In the genomic region with DNA sequence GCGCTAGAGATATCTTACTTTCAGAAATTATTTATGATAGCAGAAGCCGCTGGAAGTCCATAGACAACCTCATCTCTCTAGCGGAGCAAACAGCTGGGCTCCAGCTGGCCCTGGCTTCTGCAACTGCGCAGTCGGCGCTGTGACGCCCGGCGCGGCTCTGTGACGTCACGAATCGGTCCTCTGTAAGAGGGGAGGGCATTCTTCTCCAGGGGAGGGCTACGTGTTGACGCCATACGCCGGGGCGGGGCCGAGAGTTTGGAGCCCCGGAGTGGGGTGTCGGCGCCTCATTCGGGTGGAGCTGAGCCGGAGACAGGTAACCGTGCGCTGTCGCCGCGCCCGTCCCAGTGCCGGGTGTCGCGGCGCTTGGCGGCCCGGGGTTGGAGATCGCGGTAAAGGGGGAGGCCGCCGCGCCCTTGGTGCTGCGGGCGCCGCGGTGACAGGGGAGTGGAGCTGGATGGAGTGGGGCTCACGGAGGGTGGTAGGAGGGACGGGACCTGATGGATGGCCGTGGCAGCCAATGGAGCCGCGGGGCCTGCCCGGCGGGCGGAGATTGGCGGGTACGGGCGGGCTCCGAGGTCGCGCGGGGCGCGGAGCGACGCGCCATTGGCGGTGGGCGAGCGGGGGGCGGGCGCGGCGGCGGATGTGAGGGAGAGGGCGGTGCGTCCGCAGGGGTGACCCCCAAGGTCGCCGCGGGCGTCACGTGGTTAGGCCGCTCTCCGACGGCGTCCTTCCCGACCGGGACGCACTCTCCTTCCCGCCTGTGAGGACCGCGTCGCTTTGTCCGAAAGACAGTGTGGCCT, we compare ENCODE assay signal across 8 cellular contexts. TPM values are rescaled to one million over a fixed set of nuclear protein-coding genes. Genes with fewer than 3 reads are reported as not detected.
DNase-seq lines count a peak whose midpoint lies in the region; ATAC-seq, FAIRE-seq and TF ChIP-seq lines count a peak whose summit lies in the region.

Gene OGDH, plus strand, starts transcription at position 287 of the 800 bp plus-strand sequence. CDS start 17,717 bp downstream, outside the sequence.

- peak within 1 kb of the TSS; percentile 91 for H2AFZ ChIP-seq in Loucy (ENCODE audit: low read length)

- peak within 1 kb of the TSS; percentile 89 to 92 for H3K27ac Mint-ChIP-seq in natural killer cell treated with Interleukin-12 subunit alpha and Interleukin-12 subunit beta and Interleukin-15 and Interleukin-18, amount 100 ng/mL, for 72 hours

- peak within 1 kb of the TSS; percentile 98 for H3K4me3 ChIP-seq in Loucy (ENCODE audit: low read length, poor library complexity, severe bottlenecking)

- H3K27me3 Mint-ChIP-seq in natural killer cell treated with Interleukin-12 subunit alpha and Interleukin-12 subunit beta and Interleukin-15 and Interleukin-18, amount 100 ng/mL, for 72 hours: peaks cover 0 to 2% of the 10 kb centered on the region in 2 donors

- peaks cover 44% of the 10 kb centered on the region for H3K79me2 ChIP-seq in Loucy (ENCODE audit: insufficient read depth, low read length)

- H4K20me1 ChIP-seq in Loucy (ENCODE audit: insufficient read depth, low read length, poor library complexity, severe bottlenecking): peaks cover 9% of the 10 kb centered on the region

- no peaks in the 10 kb centered on the region for H3K36me3 Mint-ChIP-seq in natural killer cell treated with Interleukin-12 subunit alpha and Interleukin-12 subunit beta and Interleukin-15 and Interleukin-18, amount 100 ng/mL, for 72 hours

- peak; percentile 98 for DNase-seq in EL
- DNase-seq in H54 (ENCODE audit: insufficient read length, low spot score): peak; percentile 99
- DNase-seq in activated T-helper 9 cell treated with anti-CD3 and anti-CD28 coated beads, Interleukin-2, amount 50 U/mL, for 16 hours (ENCODE audit: low read depth): peak; percentile 98
- peak; percentile 98 for DNase-seq in fibroblast of peridontal ligament (ENCODE audit: extremely low read depth)
- DNase-seq in natural killer cell treated with Interleukin-12 subunit alpha and Interleukin-12 subunit beta and Interleukin-15 and Interleukin-18, amount 100 ng/mL, for 72 hours (ENCODE audit: low spot score): peak; percentile 99
- peak; percentile 100 for DNase-seq in stimulated activated naive CD8-positive, alpha-beta T cell treated with anti-CD3 and anti-CD28 coated beads, Interleukin-15, Interleukin-2, amounts not matched to agents 100 U/mL and 50 U/mL, for 24 hours

- H3K9ac ChIP-seq in Loucy (ENCODE audit: low read depth, low read length, poor library complexity, severe bottlenecking): peak within 1 kb of the TSS; percentile 90

- H3K9me2 ChIP-seq in Loucy (replicated peaks; ENCODE audit: low read depth, low read length): no peaks in the 10 kb centered on the region

- H3K4me1 ChIP-seq in Loucy (ENCODE audit: insufficient read depth, low read length, poor library complexity, severe bottlenecking): peaks cover 21% of the 10 kb centered on the region

- no peaks in the 10 kb centered on the region for H3F3A ChIP-seq in Loucy (ENCODE audit: low read depth)

- H3K4me1 Mint-ChIP-seq in natural killer cell treated with Interleukin-12 subunit alpha and Interleukin-12 subunit beta and Interleukin-15 and Interleukin-18, amount 100 ng/mL, for 72 hours (ENCODE audit: low read depth in 2 of 2): peaks cover 24 to 43% of the 10 kb centered on the region in 2 donors

- peak; percentile 75 for FAIRE-seq in H54 (lab: Jason Lieb, UNC)

- H3K36me3 ChIP-seq in Loucy (ENCODE audit: insufficient read depth, low read length): no peaks in the 10 kb centered on the region

- no peak for TF ChIP-seq CTCF in Loucy (conservative IDR thresholded peaks at IDR 0.05; ENCODE audit: low read length)

- H3K27me3 ChIP-seq in Loucy (ENCODE audit: insufficient read depth, low read length, poor library complexity, severe bottlenecking): no peaks in the 10 kb centered on the region

- H3K4me2 ChIP-seq in Loucy (ENCODE audit: low read depth, low read length, poor library complexity, severe bottlenecking): peak within 1 kb of the TSS; percentile 98

- peak; percentile 97 for TF ChIP-seq POLR2A in H54 (IDR thresholded peaks at IDR 0.05; ENCODE audit: low read depth, low read length)
- peak; percentile 89 for TF ChIP-seq POLR2A in Raji (IDR thresholded peaks at IDR 0.05; ENCODE audit: insufficient read depth, low read depth, low read length)

- no peaks in the 10 kb centered on the region for H3K9me3 ChIP-seq in Loucy (ENCODE audit: insufficient read depth, low read depth, low read length)

- peak within 1 kb of the TSS; percentile 88 for H3K4me3 Mint-ChIP-seq in natural killer cell treated with Interleukin-12 subunit alpha and Interleukin-12 subunit beta and Interleukin-15 and Interleukin-18, amount 100 ng/mL, for 72 hours

- ATAC-seq in natural killer cell treated with Interleukin-12 subunit alpha and Interleukin-12 subunit beta and Interleukin-15 and Interleukin-18, amount 100 ng/mL, for 72 hours: peak; percentile 98
- ATAC-seq in stimulated activated naive CD8-positive, alpha-beta T cell treated with anti-CD3 and anti-CD28 coated beads, Interleukin-15, Interleukin-2, amounts not matched to agents 100 U/mL and 50 U/mL, for 24 hours: peak; percentile 99

- H3K9me3 Mint-ChIP-seq in natural killer cell treated with Interleukin-12 subunit alpha and Interleukin-12 subunit beta and Interleukin-15 and Interleukin-18, amount 100 ng/mL, for 72 hours: no peaks in the 10 kb centered on the region

RNA-seq across cellular contexts. Expression of gene OGDH, which starts in this region (rescaled TPM):
- 100 to 1,000 TPM in 1 of 2 donors, 10 to 100 TPM in 1; 84.8 to 116 TPM for total RNA-seq in natural killer cell treated with Interleukin-12 subunit alpha and Interleukin-12 subunit beta and Interleukin-15 and Interleukin-18, amount 100 ng/mL, for 72 hours

Comparison
In these comparisons a context has a peak if more than half of its experiments do, and no peak if none do; other contexts are left out.
1. Peak in every context shown above with its lines: DNase-seq, ATAC-seq and H3K4me3 ChIP-seq.